15 cellular contexts compared by ENCODE assay signal in the genomic region with DNA sequence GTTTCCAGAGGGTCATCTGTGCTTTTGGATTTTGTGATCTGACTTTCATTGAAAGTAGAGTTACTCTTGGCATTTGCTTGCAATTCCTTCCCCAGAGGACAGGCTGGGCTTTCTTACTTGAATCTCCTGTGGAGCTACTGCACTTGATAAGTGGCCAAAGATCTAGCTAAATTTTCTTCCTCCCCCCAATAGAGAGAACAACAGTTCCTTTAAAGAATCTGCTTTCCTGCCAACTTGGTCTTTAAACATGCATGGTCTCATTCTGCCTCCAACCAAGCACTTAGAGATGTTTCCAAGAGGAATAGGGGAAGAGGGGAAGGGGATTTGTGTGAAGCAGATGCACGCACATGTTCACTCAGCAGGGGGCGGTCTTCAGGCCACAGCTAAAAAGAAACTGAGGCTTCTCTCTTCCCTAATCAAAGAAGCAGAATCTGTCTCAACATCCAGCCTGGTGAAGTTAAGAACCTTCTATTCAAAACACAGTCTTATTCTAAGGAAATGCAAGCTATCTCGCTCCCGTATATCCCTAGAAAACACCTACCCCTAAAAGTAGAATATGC.
DNase-seq lines count a peak whose midpoint lies in the region; ATAC-seq and TF ChIP-seq lines count a peak whose summit lies in the region.
"Had no signal": no experiment of that assay in that cellular context is flagged by ENCODE, and none has a peak within 500 bp of the region (broad histone marks: within the 10 kb centered on the region; RNA-seq: fewer than 3 reads in every experiment).

No MANE protein-coding gene starts in this region.

- H3K4me2 ChIP-seq in OCI-LY7 (ENCODE audit: low read length), result no peak overlapping the region
- no peak overlapping the region for H3K4me2 ChIP-seq in fibroblast of lung (ENCODE audit: extremely low read depth, insufficient read depth, low read length)

- 95 to 99% methylated on average over 4 of the region's 4 CpGs for WGBS in upper lobe of left lung, 2 donors
- 84 to 95% methylated on average over 4 of the region's 4 CpGs for WGBS in testis, 2 donors

- H4K20me1 ChIP-seq in OCI-LY7 (ENCODE audit: insufficient read depth, low read length), result no peaks in the 10 kb centered on the region
- no peaks in the 10 kb centered on the region for H4K20me1 ChIP-seq in fibroblast of lung (ENCODE audit: control insufficient read depth, extremely low read depth, insufficient read depth, low read length)

- H3K36me3 ChIP-seq in OCI-LY7 (ENCODE audit: insufficient read depth, low read length) (no peaks in the 10 kb centered on the region), fibroblast of lung (ENCODE audit: control insufficient read depth, insufficient read depth, low read length) (no peaks in the 10 kb centered on the region), upper lobe of left lung (no peaks in the 10 kb centered on the region), testis (ENCODE audit: low read depth, missing control alignments) (no peaks in the 10 kb centered on the region)

- ATAC-seq in upper lobe of left lung (ENCODE audit: low FRiP score in 2 of 2), result no peak
- ATAC-seq: activated T-cell treated with anti-CD3 and anti-CD28 coated beads, Interleukin-2, amount 50 U/mL, for 4 hours; CD8-positive, alpha-beta T cell; stimulated activated naive CD8-positive, alpha-beta T cell treated with anti-CD3 and anti-CD28 coated beads, Interleukin-15, amount 100 ng/mL, for 72 hours had no signal

- H2AFZ ChIP-seq in OCI-LY7 (ENCODE audit: low read length), result no peak overlapping the region
- no peak overlapping the region for H2AFZ ChIP-seq in fibroblast of lung (ENCODE audit: low read length)

- no peaks in the 10 kb centered on the region for H3K79me2 ChIP-seq in OCI-LY7 (ENCODE audit: insufficient read depth, low read depth, low read length)
- no peaks in the 10 kb centered on the region for H3K79me2 ChIP-seq in fibroblast of lung (ENCODE audit: control insufficient read depth, insufficient read depth, low read length)

- no peak overlapping the region for H3K4me3 Mint-ChIP-seq in activated naive CD4-positive, alpha-beta T cell treated with anti-CD3 and anti-CD28 coated beads for 36 hours
- H3K4me3 Mint-ChIP-seq: activated B cell treated with CpG ODN at 0.5 μM for 24 hours; activated T-cell treated with anti-CD3 and anti-CD28 coated beads, Interleukin-2, amount 50 U/mL, for 4 hours; CD8-positive, alpha-beta T cell; naive B cell; stimulated activated naive CD8-positive, alpha-beta T cell treated with anti-CD3 and anti-CD28 coated beads, Interleukin-15, amount 100 ng/mL, for 72 hours had no signal

- TF ChIP-seq POLR2A in upper lobe of left lung (IDR thresholded peaks at IDR 0.05), result no peak
- no peak for TF ChIP-seq POLR2A in testis (IDR thresholded peaks at IDR 0.05)

- no peak for DNase-seq in OCI-LY7 (ENCODE audit: low spot score)
- DNase-seq in fibroblast of lung (ENCODE audit: low read depth in 2 of 2), result peak in 1 of 2 donors; percentile 31
- no peak for DNase-seq in retinal pigment epithelial cell (ENCODE audit: low read depth)
- DNase-seq in activated naive CD4-positive, alpha-beta T cell treated with anti-CD3 and anti-CD28 coated beads for 36 hours, result no peak
- DNase-seq in upper lobe of left lung, result no peak
- DNase-seq in testis, result no peak
- no peak for DNase-seq in RKO (ENCODE audit: low spot score)
- DNase-seq: activated B cell treated with CpG ODN at 0.5 μM for 24 hours; activated T-cell treated with anti-CD3 and anti-CD28 coated beads, Interleukin-2, amount 50 U/mL, for 4 hours; anterior cingulate cortex; CD8-positive, alpha-beta T cell; effector CD4-positive, alpha-beta T cell; naive B cell; stimulated activated naive CD8-positive, alpha-beta T cell treated with anti-CD3 and anti-CD28 coated beads, Interleukin-15, amount 100 ng/mL, for 72 hours had no signal

- intact Hi-C loops in OCI-LY7 (cut with micrococcal nuclease; ENCODE audit: unreplicated experiment) (no loop called here), testis (cut with DNase I; ENCODE audit: low total_unique reads) (no loop called here)
- intact Hi-C loops in activated naive CD4-positive, alpha-beta T cell treated with anti-CD3 and anti-CD28 coated beads for 36 hours (cut with micrococcal nuclease), result no loop called here

- H3K4me1 Mint-ChIP-seq in activated naive CD4-positive, alpha-beta T cell treated with anti-CD3 and anti-CD28 coated beads for 36 hours (ENCODE audit: low read depth), result no peaks in the 10 kb centered on the region
- H3K4me1 Mint-ChIP-seq: activated B cell treated with CpG ODN at 0.5 μM for 24 hours; naive B cell; stimulated activated naive CD8-positive, alpha-beta T cell treated with anti-CD3 and anti-CD28 coated beads, Interleukin-15, amount 100 ng/mL, for 72 hours had no signal

- H3K4me3 ChIP-seq in OCI-LY7 (ENCODE audit: low read depth, low read length, poor library complexity, severe bottlenecking), result no peak overlapping the region
- H3K4me3 ChIP-seq in fibroblast of lung (replicated peaks in 1 of 4; ENCODE audit: control extremely low read depth in 1 of 4, insufficient read depth in 1 of 4, low read depth in 3 of 4, low read length in 4 of 4), result no peak overlapping the region
- no peak overlapping the region for H3K4me3 ChIP-seq in retinal pigment epithelial cell (ENCODE audit: low read length)
- no peak overlapping the region for H3K4me3 ChIP-seq in upper lobe of left lung
- H3K4me3 ChIP-seq in testis, result no peak overlapping the region

- H3K27ac ChIP-seq in OCI-LY7 (ENCODE audit: low read depth, low read length, poor library complexity, severe bottlenecking) (no peak overlapping the region), fibroblast of lung (ENCODE audit: insufficient read depth, low read length) (no peak overlapping the region), upper lobe of left lung (no peak overlapping the region), testis (no peak overlapping the region)

- no peaks in the 10 kb centered on the region for H3K36me3 Mint-ChIP-seq in activated naive CD4-positive, alpha-beta T cell treated with anti-CD3 and anti-CD28 coated beads for 36 hours (ENCODE audit: low read depth)
- H3K36me3 Mint-ChIP-seq: CD8-positive, alpha-beta T cell had no signal

- no peak overlapping the region for H3K27ac Mint-ChIP-seq in activated naive CD4-positive, alpha-beta T cell treated with anti-CD3 and anti-CD28 coated beads for 36 hours
- H3K27ac Mint-ChIP-seq: activated B cell treated with CpG ODN at 0.5 μM for 24 hours; CD8-positive, alpha-beta T cell; naive B cell; stimulated activated naive CD8-positive, alpha-beta T cell treated with anti-CD3 and anti-CD28 coated beads, Interleukin-15, amount 100 ng/mL, for 72 hours had no signal

- H3K4me1 ChIP-seq in OCI-LY7 (ENCODE audit: insufficient read depth, low read length, poor library complexity, severe bottlenecking), result no peaks in the 10 kb centered on the region
- peaks cover 5% of the 10 kb centered on the region for H3K4me1 ChIP-seq in fibroblast of lung (ENCODE audit: control insufficient read depth, extremely low read depth, insufficient read depth, low read length)
- H3K4me1 ChIP-seq in upper lobe of left lung, result peaks cover 0 to 8% (median 3%) of the 10 kb centered on the region in 4 donors
- no peaks in the 10 kb centered on the region for H3K4me1 ChIP-seq in testis

- no peak for TF ChIP-seq EP300 in upper lobe of left lung (IDR thresholded peaks at IDR 0.05)

- no TSS peak for BruUV-seq in OCI-LY7 (replicated peaks; lab: Mats Ljungman, UMichigan)

- H3K27me3 ChIP-seq in fibroblast of lung (ENCODE audit: control insufficient read depth, insufficient read depth, low read length), result no peaks in the 10 kb centered on the region
- H3K27me3 ChIP-seq in upper lobe of left lung, result no peaks in the 10 kb centered on the region
- H3K27me3 ChIP-seq in testis, result no peaks in the 10 kb centered on the region

- H3K27me3 Mint-ChIP-seq in activated naive CD4-positive, alpha-beta T cell treated with anti-CD3 and anti-CD28 coated beads for 36 hours (ENCODE audit: low read depth), result peaks cover 4% of the 10 kb centered on the region
- H3K27me3 Mint-ChIP-seq: activated B cell treated with CpG ODN at 0.5 μM for 24 hours, naive B cell had no signal

- H3K9ac ChIP-seq in fibroblast of lung (ENCODE audit: insufficient read depth, low read length), result no peak overlapping the region

- CTCF ChIA-PET in OCI-LY7 (lab: Charles Lee; ENCODE audit: unreplicated experiment), result interaction anchor here (0.5 to 1.3 kb wide), 2 partner anchors 24 to 625 kb away, joined by 3 read pairs; no protein-coding TSS in a partner anchor
- CTCF ChIA-PET in activated naive CD4-positive, alpha-beta T cell treated with anti-CD3 and anti-CD28 coated beads for 36 hours (lab: Charles Lee), result interaction anchor here (2.0 kb wide), 1 partner anchor 14 kb away, joined by 9 read pairs; no protein-coding TSS in a partner anchor

- H3K9me2 ChIP-seq in OCI-LY7 (ENCODE audit: insufficient read depth, low read length), result no peaks in the 10 kb centered on the region

- H3K9me3 ChIP-seq in OCI-LY7 (ENCODE audit: low read length) (no peaks in the 10 kb centered on the region), fibroblast of lung (ENCODE audit: control insufficient read depth, insufficient read depth, low read depth, low read length) (no peaks in the 10 kb centered on the region), upper lobe of left lung (no peaks in the 10 kb centered on the region), testis (no peaks in the 10 kb centered on the region)

- TF ChIP-seq CTCF in GM12873 (IDR thresholded peaks at IDR 0.05; ENCODE audit: insufficient read depth, low read depth, low read length, missing control alignments), result peak; percentile 40
- peak; percentile 51 for TF ChIP-seq CTCF in OCI-LY7 (conservative IDR thresholded peaks at IDR 0.05; ENCODE audit: low read length)
- peak; percentile 3 to 12 for TF ChIP-seq CTCF in fibroblast of lung (conservative IDR thresholded peaks at IDR 0.05 in 1 of 2, IDR thresholded peaks at IDR 0.05 in 1 of 2; ENCODE audit: low read depth in 1 of 2, low read length in 2 of 2)
- peak; percentile 27 for TF ChIP-seq CTCF in retinal pigment epithelial cell (conservative IDR thresholded peaks at IDR 0.05; ENCODE audit: low read depth, low read length)
- no peak for TF ChIP-seq CTCF in upper lobe of left lung (IDR thresholded peaks at IDR 0.05)
- no peak for TF ChIP-seq CTCF in testis (IDR thresholded peaks at IDR 0.05)

- POLR2A ChIA-PET in OCI-LY7 (lab: Charles Lee), result interaction anchor here (0.6 kb wide), 2 partner anchors 253 to 1339 kb away, joined by 3 to 4 read pairs; no protein-coding TSS in a partner anchor

- no peaks in the 10 kb centered on the region for H3K9me3 Mint-ChIP-seq in activated naive CD4-positive, alpha-beta T cell treated with anti-CD3 and anti-CD28 coated beads for 36 hours
- H3K9me3 Mint-ChIP-seq: activated B cell treated with CpG ODN at 0.5 μM for 24 hours; activated T-cell treated with anti-CD3 and anti-CD28 coated beads, Interleukin-2, amount 50 U/mL, for 4 hours; CD8-positive, alpha-beta T cell; naive B cell; stimulated activated naive CD8-positive, alpha-beta T cell treated with anti-CD3 and anti-CD28 coated beads, Interleukin-15, amount 100 ng/mL, for 72 hours had no signal

Comparison
In these comparisons a context has a peak if more than half of its experiments do, and no peak if none do; other contexts are left out.
1. CTCF ChIP-seq: peak in GM12873 (single experiment), OCI-LY7 (single experiment), fibroblast of lung (2 of 2) and retinal pigment epithelial cell (single experiment); none in upper lobe of left lung (0 of 6) and testis (0 of 3).